In the genomic region with DNA sequence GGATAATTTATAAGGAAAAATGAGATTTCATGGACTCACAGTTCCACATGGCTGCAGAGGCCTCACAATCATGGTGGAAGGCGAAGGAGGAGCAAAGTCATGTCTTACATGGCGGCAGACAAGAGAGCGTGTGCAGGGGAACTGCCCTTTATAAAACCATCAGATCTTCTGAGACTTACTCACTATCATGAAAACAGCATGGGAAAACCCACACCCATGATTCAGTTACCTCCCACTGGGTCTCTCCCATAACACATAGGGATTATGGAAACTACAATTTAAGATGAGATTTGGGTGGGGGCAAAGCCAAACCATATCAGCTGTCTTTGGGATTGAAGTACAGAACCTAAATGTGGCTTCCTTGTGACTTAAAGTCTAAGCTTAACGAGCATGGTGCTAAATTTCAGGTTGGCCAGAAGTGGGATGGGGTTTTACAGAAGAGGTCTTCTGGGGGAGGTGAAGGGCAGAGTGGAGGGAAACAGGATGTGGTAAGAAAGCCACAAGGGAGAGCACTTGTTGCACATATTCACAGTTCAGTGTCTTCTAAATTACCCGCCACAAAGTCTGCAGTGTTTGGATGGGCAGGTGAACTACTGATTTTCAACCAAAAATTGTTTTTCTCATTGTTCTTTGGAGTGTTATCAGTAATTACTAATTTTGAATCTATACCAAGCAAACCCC, we compare ENCODE assay signal across 8 cellular contexts. TPM values are rescaled to one million over a fixed set of nuclear protein-coding genes. Genes with fewer than 3 reads are reported as not detected.
DNase-seq lines count a peak whose midpoint lies in the region; ATAC-seq and TF ChIP-seq lines count a peak whose summit lies in the region.
"Not testable (repeated sequence)": the region's sequence is repeated elsewhere in the genome, so short reads cannot be mapped to it uniquely, and the experiment has no call there.

No MANE protein-coding gene starts in this region.

- not testable (repeated sequence) for H3K27me3 ChIP-seq in CD8-positive, alpha-beta T cell (ENCODE audit: insufficient read depth, low read length)

- not testable (repeated sequence) for H3K4me3 ChIP-seq in CD8-positive, alpha-beta T cell (ENCODE audit: low read depth, low read length)

- not testable (repeated sequence) for H3K27me3 Mint-ChIP-seq in CD8-positive, alpha-beta T cell (ENCODE audit: low read depth); activated CD4-positive, alpha-beta T cell treated with anti-CD3 and anti-CD28 coated beads for 36 hours; activated naive CD8-positive, alpha-beta T cell treated with anti-CD3 and anti-CD28 coated beads, Interleukin-2, amount 10 ng/mL, durations not matched to agents 7 days and 5 days; memory B cell; stimulated activated memory B cell treated with anti-CD40 and anti-IgM and Interleukin-4, amounts not matched to agents 10 μg/mL and 1 μg/mL and 100 μg/mL, for 72 hours

- H3K9me3 Mint-ChIP-seq in CD8-positive, alpha-beta T cell; activated CD4-positive, alpha-beta T cell treated with anti-CD3 and anti-CD28 coated beads for 36 hours (ENCODE audit: low read depth); activated naive CD8-positive, alpha-beta T cell treated with anti-CD3 and anti-CD28 coated beads, Interleukin-2, amount 10 ng/mL, durations not matched to agents 7 days and 5 days; memory B cell; stimulated activated memory B cell treated with anti-CD40 and anti-IgM and Interleukin-4, amounts not matched to agents 10 μg/mL and 1 μg/mL and 100 μg/mL, for 72 hours: not testable (repeated sequence)

- intact Hi-C loops in CD8-positive, alpha-beta T cell (cut with DNase I, micrococcal nuclease); activated CD4-positive, alpha-beta T cell treated with anti-CD3 and anti-CD28 coated beads for 36 hours (cut with DNase I, micrococcal nuclease): not testable (repeated sequence)

- not testable (repeated sequence) for H3K36me3 ChIP-seq in CD8-positive, alpha-beta T cell (ENCODE audit: insufficient read depth, low read length)

- not testable (repeated sequence) for H3K27ac ChIP-seq in CD8-positive, alpha-beta T cell (ENCODE audit: low read depth, low read length)

- not testable (repeated sequence) for TF ChIP-seq CTCF in CD8-positive, alpha-beta T cell (IDR thresholded peaks at IDR 0.05)

- not testable (repeated sequence) for H3K9me3 ChIP-seq in CD8-positive, alpha-beta T cell (ENCODE audit: low read length)

- POLR2A ChIA-PET in CD8-positive, alpha-beta T cell (lab: Charles Lee); activated CD4-positive, alpha-beta T cell treated with anti-CD3 and anti-CD28 coated beads for 36 hours (lab: Charles Lee); activated naive CD8-positive, alpha-beta T cell treated with anti-CD3 and anti-CD28 coated beads, Interleukin-2, amount 10 ng/mL, durations not matched to agents 7 days and 5 days (lab: Charles Lee): not testable (repeated sequence)

- H3K4me1 ChIP-seq in CD8-positive, alpha-beta T cell (ENCODE audit: insufficient read depth, low read length) = not testable (repeated sequence)

- DNase-seq in CD8-positive, alpha-beta T cell; activated CD4-positive, alpha-beta T cell treated with anti-CD3 and anti-CD28 coated beads for 36 hours; activated naive CD8-positive, alpha-beta T cell treated with anti-CD3 and anti-CD28 coated beads, Interleukin-2, amount 10 ng/mL, durations not matched to agents 7 days and 5 days; memory B cell (ENCODE audit: low spot score in 2 of 2): not testable (repeated sequence)

- peak; percentile 82 for ATAC-seq in CD8-positive, alpha-beta T cell
- ATAC-seq in GM19035 (IDR thresholded peaks at IDR 0.05; ENCODE audit: unreplicated experiment) (peak; percentile 53), HG02610 (IDR thresholded peaks at IDR 0.05; ENCODE audit: unreplicated experiment) (peak; percentile 68), HG03342 (IDR thresholded peaks at IDR 0.05; ENCODE audit: unreplicated experiment) (peak; percentile 53), memory B cell (ENCODE audit: low read depth) (peak; percentile 93)
- peak; percentile 90 for ATAC-seq in activated CD4-positive, alpha-beta T cell treated with anti-CD3 and anti-CD28 coated beads for 36 hours
- peak; percentile 88 for ATAC-seq in activated naive CD8-positive, alpha-beta T cell treated with anti-CD3 and anti-CD28 coated beads, Interleukin-2, amount 10 ng/mL, durations not matched to agents 7 days and 5 days (ENCODE audit: low read depth)
- ATAC-seq in stimulated activated memory B cell treated with anti-CD40 and anti-IgM and Interleukin-4, amounts not matched to agents 10 μg/mL and 1 μg/mL and 100 μg/mL, for 72 hours = peak; percentile 94

- not testable (repeated sequence) for H3K36me3 Mint-ChIP-seq in CD8-positive, alpha-beta T cell; activated CD4-positive, alpha-beta T cell treated with anti-CD3 and anti-CD28 coated beads for 36 hours (ENCODE audit: low read depth); activated naive CD8-positive, alpha-beta T cell treated with anti-CD3 and anti-CD28 coated beads, Interleukin-2, amount 10 ng/mL, durations not matched to agents 7 days and 5 days; memory B cell; stimulated activated memory B cell treated with anti-CD40 and anti-IgM and Interleukin-4, amounts not matched to agents 10 μg/mL and 1 μg/mL and 100 μg/mL, for 72 hours

- CTCF ChIA-PET in CD8-positive, alpha-beta T cell (lab: Charles Lee); activated CD4-positive, alpha-beta T cell treated with anti-CD3 and anti-CD28 coated beads for 36 hours (lab: Charles Lee): not testable (repeated sequence)

- not testable (repeated sequence) for H3K4me1 Mint-ChIP-seq in CD8-positive, alpha-beta T cell (ENCODE audit: low read depth); activated CD4-positive, alpha-beta T cell treated with anti-CD3 and anti-CD28 coated beads for 36 hours; activated naive CD8-positive, alpha-beta T cell treated with anti-CD3 and anti-CD28 coated beads, Interleukin-2, amount 10 ng/mL, durations not matched to agents 7 days and 5 days; memory B cell; stimulated activated memory B cell treated with anti-CD40 and anti-IgM and Interleukin-4, amounts not matched to agents 10 μg/mL and 1 μg/mL and 100 μg/mL, for 72 hours

- H3K27ac Mint-ChIP-seq in CD8-positive, alpha-beta T cell; activated CD4-positive, alpha-beta T cell treated with anti-CD3 and anti-CD28 coated beads for 36 hours; activated naive CD8-positive, alpha-beta T cell treated with anti-CD3 and anti-CD28 coated beads, Interleukin-2, amount 10 ng/mL, durations not matched to agents 7 days and 5 days; memory B cell; stimulated activated memory B cell treated with anti-CD40 and anti-IgM and Interleukin-4, amounts not matched to agents 10 μg/mL and 1 μg/mL and 100 μg/mL, for 72 hours: not testable (repeated sequence)

- not testable (repeated sequence) for H3K4me3 Mint-ChIP-seq in CD8-positive, alpha-beta T cell; activated CD4-positive, alpha-beta T cell treated with anti-CD3 and anti-CD28 coated beads for 36 hours; activated naive CD8-positive, alpha-beta T cell treated with anti-CD3 and anti-CD28 coated beads, Interleukin-2, amount 10 ng/mL, durations not matched to agents 7 days and 5 days; memory B cell; stimulated activated memory B cell treated with anti-CD40 and anti-IgM and Interleukin-4, amounts not matched to agents 10 μg/mL and 1 μg/mL and 100 μg/mL, for 72 hours

RNA-seq across cellular contexts. Expression of a gene that starts 49.7 kb away (rescaled TPM):
- total RNA-seq in CD8-positive, alpha-beta T cell = 10 to 100 TPM; 18.4 to 22.1 TPM
- total RNA-seq in activated CD4-positive, alpha-beta T cell treated with anti-CD3 and anti-CD28 coated beads for 36 hours = 10 to 100 TPM; 22.6 to 27.6 TPM
- total RNA-seq in activated naive CD8-positive, alpha-beta T cell treated with anti-CD3 and anti-CD28 coated beads, Interleukin-2, amount 10 ng/mL, durations not matched to agents 7 days and 5 days = 10 to 100 TPM; 23.2 to 23.8 TPM
